In genomic region chr19:10074153-10074552, GRCh38 we compare ENCODE assay signal across 8 cellular contexts. TPM values are rescaled to one million over a fixed set of nuclear protein-coding genes. Genes with fewer than 3 reads are reported as not detected.
DNase-seq lines count a peak whose midpoint lies in the region; ATAC-seq and TF ChIP-seq lines count a peak whose summit lies in the region.

No MANE protein-coding gene starts in this region.

- H3K4me1 ChIP-seq in CD8-positive, alpha-beta memory T cell (ENCODE audit: insufficient read depth, low read length) = no peaks in the 10 kb centered on the region

- ATAC-seq in WTC11 (no peak), HG03378 (IDR thresholded peaks at IDR 0.05; ENCODE audit: unreplicated experiment) (no peak)
- peak; percentile 86 for ATAC-seq in stimulated activated effector memory CD8-positive, alpha-beta T cell treated with anti-CD3 and anti-CD28 coated beads, Interleukin-12 subunit alpha, Interleukin-12 subunit beta, amount 100 ng/mL, for 72 hours

- POLR2A ChIA-PET in CD8-positive, alpha-beta memory T cell (lab: Charles Lee) = no interaction called here
- POLR2A ChIA-PET in WTC11 (lab: Charles Lee) = no interaction called here

- peak; percentile 15 to 66 (median 57) for DNase-seq in CD8-positive, alpha-beta memory T cell
- DNase-seq in HuH-7.5 (ENCODE audit: low spot score) (peak; percentile 60), WTC11 (ENCODE audit: low spot score) (no peak), fibroblast of pulmonary artery (ENCODE audit: low read depth) (peak; percentile 46), NCI-H2227 (lab: John Stamatoyannopoulos, UW; ENCODE audit: unreplicated experiment) (no peak), dorsolateral prefrontal cortex (no peak)
- peak in 1 of 2 donors; percentile 63 for DNase-seq in stimulated activated effector memory CD8-positive, alpha-beta T cell treated with anti-CD3 and anti-CD28 coated beads, Interleukin-12 subunit alpha, Interleukin-12 subunit beta, amount 100 ng/mL, for 72 hours (ENCODE audit: low spot score in 2 of 2)

- no peak overlapping the region for H3K4me3 Mint-ChIP-seq in CD8-positive, alpha-beta memory T cell
- H3K4me3 Mint-ChIP-seq in WTC11 = no peak overlapping the region
- H3K4me3 Mint-ChIP-seq in stimulated activated effector memory CD8-positive, alpha-beta T cell treated with anti-CD3 and anti-CD28 coated beads, Interleukin-12 subunit alpha, Interleukin-12 subunit beta, amount 100 ng/mL, for 72 hours = no peak overlapping the region

- no peaks in the 10 kb centered on the region for H3K36me3 Mint-ChIP-seq in CD8-positive, alpha-beta memory T cell
- 0 out of 2 replicates have a peak, but pooled peaks cover 2% of the 10 kb centered on the region for H3K36me3 Mint-ChIP-seq in WTC11
- no peaks in the 10 kb centered on the region for H3K36me3 Mint-ChIP-seq in stimulated activated effector memory CD8-positive, alpha-beta T cell treated with anti-CD3 and anti-CD28 coated beads, Interleukin-12 subunit alpha, Interleukin-12 subunit beta, amount 100 ng/mL, for 72 hours

- peaks cover 0 to 7% (median 2%) of the 10 kb centered on the region in 5 donors for H3K9me3 Mint-ChIP-seq in CD8-positive, alpha-beta memory T cell
- H3K9me3 Mint-ChIP-seq in WTC11 = peaks cover 21% of the 10 kb centered on the region
- no peaks in the 10 kb centered on the region for H3K9me3 Mint-ChIP-seq in stimulated activated effector memory CD8-positive, alpha-beta T cell treated with anti-CD3 and anti-CD28 coated beads, Interleukin-12 subunit alpha, Interleukin-12 subunit beta, amount 100 ng/mL, for 72 hours

- intact Hi-C loops in dorsolateral prefrontal cortex (cut with DNase I) = no loop called here

- no peak overlapping the region for H3K27ac ChIP-seq in CD8-positive, alpha-beta memory T cell (ENCODE audit: low read depth, low read length)
- no peak overlapping the region for H3K27ac ChIP-seq in dorsolateral prefrontal cortex

- H3K27me3 Mint-ChIP-seq in CD8-positive, alpha-beta memory T cell = no peaks in the 10 kb centered on the region
- peaks cover 43% of the 10 kb centered on the region for H3K27me3 Mint-ChIP-seq in WTC11 (ENCODE audit: low read depth)

- no peaks in the 10 kb centered on the region for H3K4me1 Mint-ChIP-seq in CD8-positive, alpha-beta memory T cell
- peaks cover 8% of the 10 kb centered on the region for H3K4me1 Mint-ChIP-seq in WTC11
- no peaks in the 10 kb centered on the region for H3K4me1 Mint-ChIP-seq in stimulated activated effector memory CD8-positive, alpha-beta T cell treated with anti-CD3 and anti-CD28 coated beads, Interleukin-12 subunit alpha, Interleukin-12 subunit beta, amount 100 ng/mL, for 72 hours

- peak overlapping the region in 3 of 8 donors; percentile 9 to 54 (median 17) for H3K27ac Mint-ChIP-seq in CD8-positive, alpha-beta memory T cell
- no peak overlapping the region for H3K27ac Mint-ChIP-seq in WTC11
- no peak overlapping the region for H3K27ac Mint-ChIP-seq in stimulated activated effector memory CD8-positive, alpha-beta T cell treated with anti-CD3 and anti-CD28 coated beads, Interleukin-12 subunit alpha, Interleukin-12 subunit beta, amount 100 ng/mL, for 72 hours

- peaks cover 6% of the 10 kb centered on the region for H3K9me3 ChIP-seq in CD8-positive, alpha-beta memory T cell (ENCODE audit: low read length)

- H3K27me3 ChIP-seq in CD8-positive, alpha-beta memory T cell (ENCODE audit: insufficient read depth, low read length, poor library complexity, severe bottlenecking) = no peaks in the 10 kb centered on the region
- H3K27me3 ChIP-seq in dorsolateral prefrontal cortex = no peaks in the 10 kb centered on the region

- CTCF ChIA-PET in CD8-positive, alpha-beta memory T cell (lab: Charles Lee) = interaction anchor here (1.2 kb wide), 1 partner anchor 177 kb away, joined by 5 read pairs; the partner anchor contains the start of gene MRPL4
- CTCF ChIA-PET in WTC11 (lab: Charles Lee) = interaction anchor here (1.7 kb wide), 1 partner anchor 25 kb away, joined by 7 read pairs; no protein-coding TSS in a partner anchor

- no peaks in the 10 kb centered on the region for H3K36me3 ChIP-seq in CD8-positive, alpha-beta memory T cell (ENCODE audit: insufficient read depth, low read length)

- peak; percentile 17; the same call in 1 of the 2 replicates for TF ChIP-seq CTCF in WTC11 (IDR thresholded peaks at IDR 0.05)
- TF ChIP-seq CTCF in fibroblast of pulmonary artery (IDR thresholded peaks at IDR 0.05; ENCODE audit: low read length, missing control alignments) = peak; percentile 26
- TF ChIP-seq CTCF in dorsolateral prefrontal cortex (IDR thresholded peaks at IDR 0.05 in 54 of 56, conservative IDR thresholded peaks at IDR 0.05 in 2 of 56; ENCODE audit: low read depth in 1 of 56, partially characterized antibody in 56 of 56) = peak in 20 of 56 donors; percentile 9 to 39 (median 18)

- H3K4me3 ChIP-seq in CD8-positive, alpha-beta memory T cell (ENCODE audit: low read length) = no peak overlapping the region
- H3K4me3 ChIP-seq in fibroblast of pulmonary artery (replicated peaks; ENCODE audit: low read depth, low read length) = no peak overlapping the region
- H3K4me3 ChIP-seq in dorsolateral prefrontal cortex = no peak overlapping the region

TF ChIP-seq in WTC11, 78 proteins besides CTCF, POLR2A, EP300 and RAD21:
- TF ChIP-seq ELF4 (CRISPR knock-in tag; IDR thresholded peaks at IDR 0.05; ENCODE audit: low read depth) (no peak), USF1 (CRISPR knock-in tag; IDR thresholded peaks at IDR 0.05) (peak; percentile 77)
- TF ChIP-seq, protein P1, sequence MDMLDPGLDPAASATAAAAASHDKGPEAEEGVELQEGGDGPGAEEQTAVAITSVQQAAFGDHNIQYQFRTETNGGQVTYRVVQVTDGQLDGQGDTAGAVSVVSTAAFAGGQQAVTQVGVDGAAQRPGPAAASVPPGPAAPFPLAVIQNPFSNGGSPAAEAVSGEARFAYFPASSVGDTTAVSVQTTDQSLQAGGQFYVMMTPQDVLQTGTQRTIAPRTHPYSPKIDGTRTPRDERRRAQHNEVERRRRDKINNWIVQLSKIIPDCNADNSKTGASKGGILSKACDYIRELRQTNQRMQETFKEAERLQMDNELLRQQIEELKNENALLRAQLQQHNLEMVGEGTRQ (CRISPR knock-in tag; IDR thresholded peaks at IDR 0.05) = peak; percentile 78
TF ChIP-seq in WTC11: peak in this region for 2.

RNA-seq across cellular contexts. Expression of gene SHFL, which starts 12.0 kb away (rescaled TPM):
- 10 to 100 TPM; 41.5 to 45.2 TPM for total RNA-seq in CD8-positive, alpha-beta memory T cell
- 68.1 TPM for polyA plus RNA-seq in CD8-positive, alpha-beta memory T cell
- total RNA-seq in WTC11 (2021) (22.5 to 28.4 TPM (median 23.0 TPM) in 3 replicates), dorsolateral prefrontal cortex (10 to 100 TPM; 34.9 to 82.2 (median 49.6) TPM)

RNA-seq across cellular contexts. Expression of gene ANGPTL6, which starts 28.3 kb away (rescaled TPM):
- total RNA-seq in CD8-positive, alpha-beta memory T cell = 1 to 10 TPM; 6.6 to 7.7 TPM
- polyA plus RNA-seq in CD8-positive, alpha-beta memory T cell = 0.35 TPM
- total RNA-seq in WTC11 (2021) (0.21 to 0.30 TPM (median 0.28 TPM) in 3 replicates), dorsolateral prefrontal cortex (1 to 10 TPM in 47 of 120 experiments, under 1 TPM in 64, not detected in 9; 0.31 to 4.0 (median 0.87) TPM)

RNA-seq across cellular contexts. Expression of gene PPAN, which starts 32.0 kb away (rescaled TPM):
- 100 to 1,000 TPM; 273 to 284 TPM for total RNA-seq in CD8-positive, alpha-beta memory T cell
- 47.4 TPM for polyA plus RNA-seq in CD8-positive, alpha-beta memory T cell
- total RNA-seq in WTC11 (2021) (74.1 to 83.7 TPM (median 80.8 TPM) in 3 replicates), dorsolateral prefrontal cortex (10 to 100 TPM; 32.9 to 65.3 (median 43.5) TPM)

RNA-seq across cellular contexts. Expression of gene P2RY11, which starts 37.3 kb away (rescaled TPM):
- total RNA-seq in CD8-positive, alpha-beta memory T cell = 10 to 100 TPM; 53.7 to 58.1 TPM
- 7.4 TPM for polyA plus RNA-seq in CD8-positive, alpha-beta memory T cell
- total RNA-seq in WTC11 (2021) (21.0 to 21.5 TPM (median 21.2 TPM) in 3 replicates), dorsolateral prefrontal cortex (10 to 100 TPM; 14.1 to 36.6 (median 23.2) TPM)

RNA-seq across cellular contexts. Expression of gene EIF3G, which starts 45.5 kb away (rescaled TPM):
- total RNA-seq in CD8-positive, alpha-beta memory T cell = 100 to 1,000 TPM; 336 to 348 TPM
- 259 TPM for polyA plus RNA-seq in CD8-positive, alpha-beta memory T cell
- total RNA-seq in WTC11 (2021) = 318 to 333 TPM (median 323 TPM) in 3 replicates
- total RNA-seq in dorsolateral prefrontal cortex = 100 to 1,000 TPM in 80 of 120 experiments, 10 to 100 TPM in 40; 78.7 to 131 (median 104) TPM

Comparison
In these comparisons a context has a peak if more than half of its experiments do, and no peak if none do; other contexts are left out.
1. DNase-seq: peak in CD8-positive, alpha-beta memory T cell (5 of 5), HuH-7.5 (single experiment) and fibroblast of pulmonary artery (single experiment); none in WTC11 (single experiment), NCI-H2227 (single experiment) and dorsolateral prefrontal cortex (0 of 10).